8 cellular contexts compared by ENCODE assay signal in the genomic region with DNA sequence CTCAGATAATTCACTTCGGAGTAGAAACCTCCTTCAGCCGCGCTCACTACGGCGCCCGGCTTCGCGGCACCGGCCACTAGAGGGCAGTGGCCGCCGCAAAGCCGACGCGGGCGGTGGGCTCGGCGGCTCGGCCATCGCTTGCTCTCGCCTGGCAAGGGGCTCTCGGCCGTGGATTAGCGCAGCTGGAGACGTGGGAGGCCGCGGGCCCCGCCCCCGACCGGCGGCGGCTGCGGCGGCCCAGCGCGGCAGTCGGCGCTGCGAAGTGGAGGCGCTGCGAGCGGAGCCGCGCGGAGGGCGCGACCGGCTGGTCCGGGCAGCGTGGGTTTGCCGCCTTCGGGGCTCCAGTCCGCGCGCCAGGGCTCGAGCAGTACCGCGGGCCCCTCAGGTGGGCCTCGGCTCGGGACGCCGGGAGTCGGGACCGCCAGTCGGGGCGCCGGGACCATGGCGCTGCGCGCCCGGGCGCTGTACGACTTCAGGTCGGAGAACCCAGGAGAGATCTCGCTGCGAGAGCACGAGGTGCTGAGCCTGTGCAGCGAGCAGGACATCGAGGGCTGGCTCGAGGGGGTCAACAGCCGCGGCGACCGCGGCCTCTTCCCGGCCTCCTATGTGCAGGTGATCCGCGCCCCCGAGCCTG. TPM values are rescaled to one million over a fixed set of nuclear protein-coding genes. Genes with fewer than 3 reads are reported as not detected.
A peak's percentile ranks its signal among the peaks of the same experiment; 100 is the strongest.
DNase-seq lines count a peak whose midpoint lies in the region; ATAC-seq, FAIRE-seq and TF ChIP-seq lines count a peak whose summit lies in the region.

A gene with protein sequence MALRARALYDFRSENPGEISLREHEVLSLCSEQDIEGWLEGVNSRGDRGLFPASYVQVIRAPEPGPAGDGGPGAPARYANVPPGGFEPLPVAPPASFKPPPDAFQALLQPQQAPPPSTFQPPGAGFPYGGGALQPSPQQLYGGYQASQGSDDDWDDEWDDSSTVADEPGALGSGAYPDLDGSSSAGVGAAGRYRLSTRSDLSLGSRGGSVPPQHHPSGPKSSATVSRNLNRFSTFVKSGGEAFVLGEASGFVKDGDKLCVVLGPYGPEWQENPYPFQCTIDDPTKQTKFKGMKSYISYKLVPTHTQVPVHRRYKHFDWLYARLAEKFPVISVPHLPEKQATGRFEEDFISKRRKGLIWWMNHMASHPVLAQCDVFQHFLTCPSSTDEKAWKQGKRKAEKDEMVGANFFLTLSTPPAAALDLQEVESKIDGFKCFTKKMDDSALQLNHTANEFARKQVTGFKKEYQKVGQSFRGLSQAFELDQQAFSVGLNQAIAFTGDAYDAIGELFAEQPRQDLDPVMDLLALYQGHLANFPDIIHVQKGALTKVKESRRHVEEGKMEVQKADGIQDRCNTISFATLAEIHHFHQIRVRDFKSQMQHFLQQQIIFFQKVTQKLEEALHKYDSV (plus strand): TSS at position 248 of the 634 bp plus-strand sequence. CDS start 194 bp downstream, at position 442.

- H2AFZ ChIP-seq in HepG2 (ENCODE audit: low read length): peak within 1 kb of the TSS; percentile 59

- H3K4me1 ChIP-seq in BLaER1 (peaks cover 44% of the 10 kb centered on the region), HepG2 (ENCODE audit: insufficient read depth, low read length) (peaks cover 41% of the 10 kb centered on the region)

- H3K27me3 ChIP-seq in BLaER1 (no peaks in the 10 kb centered on the region), HepG2 (ENCODE audit: control insufficient read depth in 1 of 2, insufficient read depth in 2 of 2, low read length in 2 of 2) (no peaks in the 10 kb centered on the region)

- TF ChIP-seq EP300 in HepG2 (IDR thresholded peaks at IDR 0.05; ENCODE audit: low read depth in 2 of 2, low read length in 2 of 2): peak in 1 of 2 experiments; percentile 14; a peak in 1 of 4 replicates
- TF ChIP-seq EP300 in HepG2 (CRISPR knock-in tag; IDR thresholded peaks at IDR 0.05; ENCODE audit: borderline replicate concordance): no peak

- in situ Hi-C loops in HepG2 (cut with HindIII; ENCODE audit: extremely low pct_ligation_motif_present, low pct_unique_long_range_greater_than_20kb): loop anchor here (5.0 to 25.0 kb wide), 2 partner anchors 335 to 645 kb away; a partner anchor contains a TSS

- peak within 1 kb of the TSS; percentile 90 for H3K4me2 ChIP-seq in BLaER1
- H3K4me2 ChIP-seq in HepG2 (ENCODE audit: low read depth, low read length): peak within 1 kb of the TSS; percentile 84

- peak within 1 kb of the TSS; percentile 33 for H3K27ac Mint-ChIP-seq in activated CD4-positive, alpha-beta T cell treated with anti-CD3 and anti-CD28 coated beads, Interleukin-2, amount 10 ng/mL, durations not matched to agents 7 days and 5 days

- CTCF ChIA-PET in activated CD4-positive, alpha-beta T cell treated with anti-CD3 and anti-CD28 coated beads, Interleukin-2, amount 10 ng/mL, durations not matched to agents 7 days and 5 days (lab: Charles Lee): interaction anchor here (0.6 to 3.6 kb wide), 48 partner anchors 10 to 642 kb away, joined by 3 to 43 read pairs (median 5); a partner anchor contains a TSS
- CTCF ChIA-PET in HepG2 (lab: Yijun Ruan, JAX; ENCODE audit: low intra/inter-chr PET ratio, low total read pairs): interaction anchor here (1.3 to 2.2 kb wide), 3 partner anchors 328 to 629 kb away, joined by 6 to 25 read pairs (median 13); no protein-coding TSS in a partner anchor

- H3K9ac ChIP-seq in BLaER1 (peak within 1 kb of the TSS; percentile 87), HepG2 (ENCODE audit: insufficient read depth, low read depth, low read length) (peak within 1 kb of the TSS; percentile 89)

- POLR2A ChIA-PET in activated CD4-positive, alpha-beta T cell treated with anti-CD3 and anti-CD28 coated beads, Interleukin-2, amount 10 ng/mL, durations not matched to agents 7 days and 5 days (lab: Charles Lee): interaction anchor here (1.2 kb wide), 1 partner anchor 339 kb away, joined by 3 read pairs; no protein-coding TSS in a partner anchor
- POLR2A ChIA-PET in HepG2 (lab: Yijun Ruan, JAX): interaction anchor here (1.3 kb wide), 1 partner anchor 10 kb away, joined by 3 read pairs; no protein-coding TSS in a partner anchor

- peak; percentile 94 for DNase-seq in GM19239 (ENCODE audit: insufficient read length, low spot score)
- DNase-seq in NCI-H510A treated with DMSO at 0.1 percent for 48 hours (lab: John Stamatoyannopoulos, UW): peak; percentile 69
- DNase-seq in activated CD4-positive, alpha-beta T cell treated with anti-CD3 and anti-CD28 coated beads, Interleukin-2, amount 10 ng/mL, durations not matched to agents 7 days and 5 days: peak; percentile 92
- peak; percentile 92 for DNase-seq in dedifferentiated amniotic fluid mesenchymal stem cell (ENCODE audit: extremely low spot score)
- peak; percentile 79 for DNase-seq in HepG2 (ENCODE audit: low spot score)
- peak; percentile 75 to 88 for DNase-seq in stimulated activated CD4-positive, alpha-beta T cell treated with anti-CD3 and anti-CD28 coated beads, Interleukin-2, amount 100 ng/mL, for 48 hours

- H3K4me1 Mint-ChIP-seq in activated CD4-positive, alpha-beta T cell treated with anti-CD3 and anti-CD28 coated beads, Interleukin-2, amount 10 ng/mL, durations not matched to agents 7 days and 5 days: peaks cover 44% of the 10 kb centered on the region

- TF ChIP-seq CTCF in HepG2 (CRISPR knock-in tag; IDR thresholded peaks at IDR 0.05): peak; percentile 92

- H3K27ac ChIP-seq in BLaER1 (peak within 1 kb of the TSS; percentile 80), HepG2 (ENCODE audit: extremely low read length, insufficient read depth, low read length) (peak within 1 kb of the TSS; percentile 66)

- intact Hi-C loops in HepG2 (cut with micrococcal nuclease; ENCODE audit: unreplicated experiment): loop anchor here (1.0 to 10.0 kb wide), 3 partner anchors 328 to 627 kb away; no protein-coding TSS in a partner anchor

- peak; percentile 36 to 63; a peak in 3 of 4 replicates for TF ChIP-seq POLR2A in HepG2 (IDR thresholded peaks at IDR 0.05; ENCODE audit: insufficient read depth in 1 of 2, low read depth in 2 of 2, low read length in 2 of 2)

- no peaks in the 10 kb centered on the region for H3K9me3 ChIP-seq in BLaER1
- H3K9me3 ChIP-seq in HepG2 (ENCODE audit: low read length): no peaks in the 10 kb centered on the region

- H3K36me3 ChIP-seq in BLaER1 (0 out of 2 replicates have a peak, but pooled peaks cover 2% of the 10 kb centered on the region), HepG2 (replicated peaks in 1 of 2; ENCODE audit: control insufficient read depth in 1 of 2, insufficient read depth in 2 of 2, low read length in 2 of 2) (no peaks in the 10 kb centered on the region)

- TF ChIP-seq RAD21 in HepG2 (CRISPR knock-in tag; IDR thresholded peaks at IDR 0.05): peak; percentile 99

- H3K4me3 Mint-ChIP-seq in activated CD4-positive, alpha-beta T cell treated with anti-CD3 and anti-CD28 coated beads, Interleukin-2, amount 10 ng/mL, durations not matched to agents 7 days and 5 days: peak within 1 kb of the TSS; percentile 80

- under 1% methylated on average over 21 of the region's 88 CpGs for WGBS in HepG2 (ENCODE audit: low lambda C conversion rate)

- H3K36me3 Mint-ChIP-seq in activated CD4-positive, alpha-beta T cell treated with anti-CD3 and anti-CD28 coated beads, Interleukin-2, amount 10 ng/mL, durations not matched to agents 7 days and 5 days (ENCODE audit: low read depth): peaks cover 27% of the 10 kb centered on the region

- no peaks in the 10 kb centered on the region for H3K9me3 Mint-ChIP-seq in activated CD4-positive, alpha-beta T cell treated with anti-CD3 and anti-CD28 coated beads, Interleukin-2, amount 10 ng/mL, durations not matched to agents 7 days and 5 days

- peaks cover 19% of the 10 kb centered on the region for H3K79me2 ChIP-seq in HepG2 (ENCODE audit: insufficient read depth, low read length)

- BruUV-seq in HepG2 (replicated peaks; lab: Mats Ljungman, UMichigan): no TSS peak

- peaks cover 43% of the 10 kb centered on the region for H4K20me1 ChIP-seq in BLaER1
- 0 out of 2 replicates have a peak, but pooled peaks cover 5% of the 10 kb centered on the region for H4K20me1 ChIP-seq in HepG2 (ENCODE audit: insufficient read depth, low read length)

- no peak for FAIRE-seq in GM19239 (lab: Jason Lieb, UNC)
- peak; percentile 30 for FAIRE-seq in HepG2 (lab: Jason Lieb, UNC)

- peaks cover 18% of the 10 kb centered on the region for H3K27me3 Mint-ChIP-seq in activated CD4-positive, alpha-beta T cell treated with anti-CD3 and anti-CD28 coated beads, Interleukin-2, amount 10 ng/mL, durations not matched to agents 7 days and 5 days

- H3K4me3 ChIP-seq in BLaER1 (peak within 1 kb of the TSS; percentile 94), HepG2 (replicated peaks in 1 of 3; ENCODE audit: insufficient read depth in 1 of 3, low read depth in 2 of 3, low read length in 3 of 3) (peak within 1 kb of the TSS; percentile 60 to 84 (median 82))

- peak; percentile 95 for ATAC-seq in HG03442 (IDR thresholded peaks at IDR 0.05; ENCODE audit: unreplicated experiment)
- ATAC-seq in HepG2: peak; percentile 90

TF ChIP-seq in HepG2, 621 proteins besides CTCF, POLR2A, EP300 and RAD21 (continues in another document):
- TF ChIP-seq BRCA1 (CRISPR knock-in tag; IDR thresholded peaks at IDR 0.05): peak; percentile 86; the same call in 1 of the 2 replicates

RNA-seq across cellular contexts. Expression of the gene that starts here (rescaled TPM):
- 10 to 100 TPM; 19.0 to 19.7 TPM for total RNA-seq in activated CD4-positive, alpha-beta T cell treated with anti-CD3 and anti-CD28 coated beads, Interleukin-2, amount 10 ng/mL, durations not matched to agents 7 days and 5 days
- 6.0 and 6.2 TPM in 2 replicates for total RNA-seq in HepG2 (2016; rRNA removed; fragmentation: Illumina TruSeq; extraction: Trizol)
- total RNA-seq in HepG2 (2016; cell fraction: cytosol; rRNA removed; fragmentation: Illumina TruSeq; extraction: Trizol; ENCODE audit: low read depth): 0.81 and 0.88 TPM in 2 replicates
- total RNA-seq in HepG2 (2016; cell fraction: insoluble cytoplasmic fraction; rRNA removed; fragmentation: Illumina TruSeq; extraction: Trizol): 5.6 and 5.9 TPM in 2 replicates
- total RNA-seq in HepG2 (2016; cell fraction: membrane; rRNA removed; fragmentation: Illumina TruSeq; extraction: Trizol): 4.7 and 5.3 TPM in 2 replicates
- 5.4 and 5.5 TPM in 2 replicates for total RNA-seq in HepG2 (2016; cell fraction: nucleus; rRNA removed; fragmentation: Illumina TruSeq; extraction: Trizol)
- polyA plus RNA-seq in HepG2 (2011; rRNA removed): 2.3 and 2.7 TPM in 2 replicates
- polyA plus RNA-seq in HepG2 (2011; cell fraction: cytosol; rRNA removed): 2.0 and 3.0 TPM in 2 replicates
- polyA plus RNA-seq in HepG2 (2011; cell fraction: nucleus; rRNA removed): 3.4 and 3.8 TPM in 2 replicates
- 2.5 and 3.2 TPM in 2 replicates for polyA plus RNA-seq in HepG2 (2012)
- polyA plus RNA-seq in HepG2 (2016; cell fraction: cytosol; fragmentation: Illumina TruSeq; extraction: Trizol; ENCODE audit: low read depth): 0.60 and 0.81 TPM in 2 replicates
- polyA plus RNA-seq in HepG2 (2016; cell fraction: insoluble cytoplasmic fraction; fragmentation: Illumina TruSeq; extraction: Trizol; ENCODE audit: low read depth): 6.8 and 8.2 TPM in 2 replicates
- 3.2 and 4.0 TPM in 2 replicates for polyA plus RNA-seq in HepG2 (2016; cell fraction: membrane; fragmentation: Illumina TruSeq; extraction: Trizol; ENCODE audit: low read depth)
- 4.1 and 5.1 TPM in 2 replicates for polyA plus RNA-seq in HepG2 (2016; cell fraction: nucleus; fragmentation: Illumina TruSeq; extraction: Trizol; ENCODE audit: insufficient read depth, low read depth)
- polyA minus RNA-seq in HepG2 (2011; rRNA and poly(A)+ RNA removed; ENCODE audit: low replicate concordance): 6.5 and 11.0 TPM in 2 replicates
- polyA minus RNA-seq in HepG2 (2011; cell fraction: cytosol; rRNA and poly(A)+ RNA removed): 6.8 and 6.9 TPM in 2 replicates
- 10.2 and 10.8 TPM in 2 replicates for polyA minus RNA-seq in HepG2 (2011; cell fraction: nucleus; rRNA and poly(A)+ RNA removed)

Comparison
In these comparisons a context has a peak if more than half of its experiments do, and no peak if none do; other contexts are left out.
1. Peak in every context shown above with its lines: DNase-seq, ATAC-seq, H3K4me3 ChIP-seq and H3K27ac ChIP-seq.